ENCODE assay signal across 8 cellular contexts in genomic region chr13:77330009-77330471, GRCh38. TPM values are rescaled to one million over a fixed set of nuclear protein-coding genes. Genes with fewer than 3 reads are reported as not detected.
DNase-seq lines count a peak whose midpoint lies in the region; TF ChIP-seq lines count a peak whose summit lies in the region.

No MANE protein-coding gene starts in this region.

- no peaks in the 10 kb centered on the region for H3K9me3 Mint-ChIP-seq in T-helper 1 cell treated with Interleukin-12 subunit alpha and Interleukin-12 subunit beta and Interleukin-4 antibody, amounts not matched to agents 30 μg/mL and 1 μg/mL, for 36 hours
- H3K9me3 Mint-ChIP-seq in osteocyte (ENCODE audit: unreplicated experiment), result no peaks in the 10 kb centered on the region

- peaks cover 3% of the 10 kb centered on the region for H3K36me3 Mint-ChIP-seq in T-helper 1 cell treated with Interleukin-12 subunit alpha and Interleukin-12 subunit beta and Interleukin-4 antibody, amounts not matched to agents 30 μg/mL and 1 μg/mL, for 36 hours (ENCODE audit: low read depth)
- no peaks in the 10 kb centered on the region for H3K36me3 Mint-ChIP-seq in osteocyte (ENCODE audit: unreplicated experiment)

- peaks cover 7% of the 10 kb centered on the region for H3K27me3 Mint-ChIP-seq in T-helper 1 cell treated with Interleukin-12 subunit alpha and Interleukin-12 subunit beta and Interleukin-4 antibody, amounts not matched to agents 30 μg/mL and 1 μg/mL, for 36 hours (ENCODE audit: low read depth)
- H3K27me3 Mint-ChIP-seq in osteocyte (ENCODE audit: unreplicated experiment), result peaks cover 8% of the 10 kb centered on the region

- H3K4me1 Mint-ChIP-seq in T-helper 1 cell treated with Interleukin-12 subunit alpha and Interleukin-12 subunit beta and Interleukin-4 antibody, amounts not matched to agents 30 μg/mL and 1 μg/mL, for 36 hours (ENCODE audit: low read depth), result peaks cover 21% of the 10 kb centered on the region
- H3K4me1 Mint-ChIP-seq in osteocyte (ENCODE audit: unreplicated experiment), result peaks cover 29% of the 10 kb centered on the region

- peak overlapping the region; percentile 86 for H3K4me3 Mint-ChIP-seq in T-helper 1 cell treated with Interleukin-12 subunit alpha and Interleukin-12 subunit beta and Interleukin-4 antibody, amounts not matched to agents 30 μg/mL and 1 μg/mL, for 36 hours
- H3K4me3 Mint-ChIP-seq in osteocyte (ENCODE audit: unreplicated experiment), result peak overlapping the region; percentile 97

- DNase-seq in T-helper 1 cell (no peak), SIG-M5 treated with dmso at 0.1 percent for 504 hours (lab: John Stamatoyannopoulos, UW; ENCODE audit: unreplicated experiment) (peak; percentile 76), epithelial cell of esophagus (ENCODE audit: low read depth) (no peak), osteocyte (ENCODE audit: extremely low spot score, unreplicated experiment) (no peak), NCI-H2029 treated with DMSO at 0.1 percent for 48 hours (lab: John Stamatoyannopoulos, UW) (no peak)
- DNase-seq in stimulated activated CD8-positive, alpha-beta memory T cell treated with anti-CD3 and anti-CD28 coated beads, Interleukin-4, amount 100 ng/mL, for 48 hours, result no peak
- no peak for DNase-seq in activated CD4-positive, alpha-beta T cell treated with anti-CD3 and anti-CD28 coated beads, Interleukin-2, amount 50 U/mL, for 1 hour

- TF ChIP-seq CTCF in epithelial cell of esophagus (IDR thresholded peaks at IDR 0.05; ENCODE audit: insufficient read depth, low read depth, low read length, missing control alignments), result no peak
- TF ChIP-seq CTCF in osteocyte (IDR thresholded peaks at IDR 0.05), result no peak

- H3K27ac Mint-ChIP-seq in T-helper 1 cell treated with Interleukin-12 subunit alpha and Interleukin-12 subunit beta and Interleukin-4 antibody, amounts not matched to agents 30 μg/mL and 1 μg/mL, for 36 hours, result peak overlapping the region; percentile 92
- H3K27ac Mint-ChIP-seq in osteocyte (ENCODE audit: unreplicated experiment), result peak overlapping the region; percentile 84

- peak overlapping the region; percentile 87 for H3K4me3 ChIP-seq in epithelial cell of esophagus (ENCODE audit: low read length)

RNA-seq across cellular contexts. Expression of gene MYCBP2, which starts 3.1 kb away (rescaled TPM):
- total RNA-seq in osteocyte, result 84.7 and 90.8 TPM in 2 replicates
